Comparison of ENCODE assay signal across 9 cellular contexts in genomic region chr2:237715459-237715947, GRCh38.
DNase-seq lines count a peak whose midpoint lies in the region; ATAC-seq, FAIRE-seq and TF ChIP-seq lines count a peak whose summit lies in the region.
"Had no signal": no experiment of that assay in that cellular context is flagged by ENCODE, and none has a peak within 500 bp of the region (broad histone marks: within the 10 kb centered on the region; RNA-seq: fewer than 3 reads in every experiment).

No MANE protein-coding gene starts in this region.

- H3K4me3 Mint-ChIP-seq in Calu3 (ENCODE audit: low read depth, unreplicated experiment) (peak overlapping the region; percentile 71), T-cell (peak overlapping the region in 2 of 3 donors; percentile 7 to 35)

- no peaks in the 10 kb centered on the region for H3K27me3 Mint-ChIP-seq in Calu3 (ENCODE audit: unreplicated experiment)
- H3K27me3 Mint-ChIP-seq in T-cell, result no peaks in the 10 kb centered on the region

- H3K9me3 Mint-ChIP-seq in Calu3 (ENCODE audit: low read depth, unreplicated experiment) (no peaks in the 10 kb centered on the region), T-cell (no peaks in the 10 kb centered on the region)

- peaks cover 78% of the 10 kb centered on the region for H3K4me1 Mint-ChIP-seq in Calu3 (ENCODE audit: low read depth, unreplicated experiment)
- peaks cover 78 to 85% (median 80%) of the 10 kb centered on the region in 3 donors for H3K4me1 Mint-ChIP-seq in T-cell

- H3K4me3 ChIP-seq in left ventricle myocardium inferior (peak overlapping the region; percentile 51), prostate gland (peak overlapping the region in 1 of 2 donors; percentile 1)
- H3K4me3 ChIP-seq: ovary had no signal

- H3K36me3 ChIP-seq in left ventricle myocardium inferior (peaks cover 16% of the 10 kb centered on the region), prostate gland (no peaks in the 10 kb centered on the region)
- H3K36me3 ChIP-seq: ovary had no signal

- H3K27me3 ChIP-seq in left ventricle myocardium inferior (ENCODE audit: low read depth) (no peaks in the 10 kb centered on the region), prostate gland (replicated peaks; ENCODE audit: insufficient read depth) (no peaks in the 10 kb centered on the region)
- H3K27me3 ChIP-seq: ovary had no signal

- H3K27ac ChIP-seq in left ventricle myocardium inferior (replicated peaks) (peak overlapping the region; percentile 87), prostate gland (peak overlapping the region; percentile 56 to 69)
- H3K27ac ChIP-seq: ovary had no signal

- H3K4me1 ChIP-seq in left ventricle myocardium inferior (peaks cover 76% of the 10 kb centered on the region), prostate gland (replicated peaks) (peaks cover 9% of the 10 kb centered on the region)

- CTCF ChIA-PET in Calu3 (lab: Charles Lee), result interaction anchor here (0.9 to 1.4 kb wide), 4 partner anchors 13 to 17 kb away, joined by 3 to 5 read pairs (median 4); no protein-coding TSS in a partner anchor
- CTCF ChIA-PET in T-cell (lab: Charles Lee), result interaction anchor here in 1 of 2 donors (1.3 kb wide), 1 partner anchor 15 kb away, joined by 3 read pairs; no protein-coding TSS in a partner anchor

- BruUV-seq in Calu3 (replicated peaks; lab: Mats Ljungman, UMichigan), result no TSS peak

- peaks cover 77% of the 10 kb centered on the region for H3K36me3 Mint-ChIP-seq in Calu3 (ENCODE audit: insufficient read depth, unreplicated experiment)
- peaks cover 29% of the 10 kb centered on the region for H3K36me3 Mint-ChIP-seq in T-cell

- intact Hi-C loops in Calu3 (cut with micrococcal nuclease; ENCODE audit: unreplicated experiment) (loop anchor here (2.0 kb wide), 1 partner anchor 21 kb away; no protein-coding TSS in a partner anchor), left ventricle myocardium inferior (cut with micrococcal nuclease) (no loop called here), prostate gland (cut with DNase I) (no loop called here)

- TF ChIP-seq POLR2A in prostate gland (IDR thresholded peaks at IDR 0.05), result no peak

- POLR2A ChIA-PET in T-cell (lab: Charles Lee), result no interaction called here

- DNase-seq in Calu3 (peak; percentile 55), T-cell (no peak), left ventricle myocardium inferior (no peak), prostate gland (ENCODE audit: low spot score) (no peak), HTR-8/SVneo (ENCODE audit: insufficient read length, low spot score) (no peak), amygdala (lab: John Stamatoyannopoulos, UW) (no peak)
- DNase-seq: ovary had no signal

- no peak for FAIRE-seq in HTR-8/SVneo (lab: Jason Lieb, UNC)

- TF ChIP-seq CTCF in Calu3 (IDR thresholded peaks at IDR 0.05; ENCODE audit: unreplicated experiment) (no peak), left ventricle myocardium inferior (IDR thresholded peaks at IDR 0.05; ENCODE audit: borderline replicate concordance) (peak; percentile 21), prostate gland (IDR thresholded peaks at IDR 0.05) (no peak)

- H3K9me3 ChIP-seq in left ventricle myocardium inferior (replicated peaks) (no peaks in the 10 kb centered on the region), prostate gland (no peaks in the 10 kb centered on the region)
- H3K9me3 ChIP-seq: ovary had no signal

- peak in 2 of 4 experiments; percentile 23 to 27 for ATAC-seq in T-cell (replicated peaks in 1 of 4)
- no peak for ATAC-seq in GM18858 (IDR thresholded peaks at IDR 0.05; ENCODE audit: unreplicated experiment)
- no peak for ATAC-seq in HG02588 (IDR thresholded peaks at IDR 0.05; ENCODE audit: unreplicated experiment)

- WGBS in prostate gland, result 27% methylated on average over 13 of the region's 13 CpGs

- peak overlapping the region; percentile 28 for H3K27ac Mint-ChIP-seq in Calu3 (ENCODE audit: unreplicated experiment)
- H3K27ac Mint-ChIP-seq in T-cell, result peak overlapping the region; percentile 37 to 60
